Comparison of ENCODE assay signal across 1 cellular context in the genomic region with DNA sequence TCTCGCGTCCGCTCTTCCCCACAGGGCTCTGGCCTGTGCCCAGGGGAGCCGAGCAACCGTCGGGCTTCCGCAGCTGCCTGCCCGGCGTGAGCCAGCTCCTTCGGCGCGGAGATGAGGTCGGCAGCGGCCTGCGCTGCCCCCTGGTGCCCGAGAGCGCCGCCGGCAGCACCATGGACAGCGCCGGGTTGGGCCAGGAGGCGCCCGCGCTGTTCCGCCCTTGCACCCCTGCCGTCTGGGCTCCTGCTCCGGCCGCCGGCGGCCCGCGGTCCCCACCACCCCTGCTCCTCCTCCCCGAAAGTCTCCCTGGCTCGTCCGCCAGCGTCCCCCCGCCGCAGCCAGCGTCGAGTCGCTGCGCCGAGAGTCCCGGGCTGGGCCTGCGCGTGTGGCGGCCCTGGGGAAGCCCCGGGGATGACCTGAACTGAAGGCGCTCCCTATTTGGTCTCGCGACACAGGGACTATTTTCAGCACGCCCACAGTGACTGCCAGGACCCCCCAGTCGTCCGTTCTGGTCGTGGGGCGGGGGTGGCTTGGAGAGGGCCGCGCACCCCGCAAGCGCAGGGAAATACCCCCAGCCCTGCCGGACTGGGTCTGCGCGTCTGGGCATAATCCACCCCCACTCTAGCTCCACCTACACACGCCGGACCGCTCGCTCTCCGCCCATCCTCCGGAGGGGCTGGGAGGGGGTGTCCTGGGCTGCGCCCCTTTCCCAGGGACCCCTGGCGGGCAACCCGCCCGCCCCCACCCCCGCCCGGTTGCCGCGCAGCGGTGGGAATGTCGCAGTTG.
TF ChIP-seq lines count a peak whose summit lies in the region.

No MANE protein-coding gene starts in this region.

TF ChIP-seq in SK-N-SH, 30 proteins besides CTCF, POLR2A, EP300 and RAD21 (continued from another document):
- TF ChIP-seq, protein P1, sequence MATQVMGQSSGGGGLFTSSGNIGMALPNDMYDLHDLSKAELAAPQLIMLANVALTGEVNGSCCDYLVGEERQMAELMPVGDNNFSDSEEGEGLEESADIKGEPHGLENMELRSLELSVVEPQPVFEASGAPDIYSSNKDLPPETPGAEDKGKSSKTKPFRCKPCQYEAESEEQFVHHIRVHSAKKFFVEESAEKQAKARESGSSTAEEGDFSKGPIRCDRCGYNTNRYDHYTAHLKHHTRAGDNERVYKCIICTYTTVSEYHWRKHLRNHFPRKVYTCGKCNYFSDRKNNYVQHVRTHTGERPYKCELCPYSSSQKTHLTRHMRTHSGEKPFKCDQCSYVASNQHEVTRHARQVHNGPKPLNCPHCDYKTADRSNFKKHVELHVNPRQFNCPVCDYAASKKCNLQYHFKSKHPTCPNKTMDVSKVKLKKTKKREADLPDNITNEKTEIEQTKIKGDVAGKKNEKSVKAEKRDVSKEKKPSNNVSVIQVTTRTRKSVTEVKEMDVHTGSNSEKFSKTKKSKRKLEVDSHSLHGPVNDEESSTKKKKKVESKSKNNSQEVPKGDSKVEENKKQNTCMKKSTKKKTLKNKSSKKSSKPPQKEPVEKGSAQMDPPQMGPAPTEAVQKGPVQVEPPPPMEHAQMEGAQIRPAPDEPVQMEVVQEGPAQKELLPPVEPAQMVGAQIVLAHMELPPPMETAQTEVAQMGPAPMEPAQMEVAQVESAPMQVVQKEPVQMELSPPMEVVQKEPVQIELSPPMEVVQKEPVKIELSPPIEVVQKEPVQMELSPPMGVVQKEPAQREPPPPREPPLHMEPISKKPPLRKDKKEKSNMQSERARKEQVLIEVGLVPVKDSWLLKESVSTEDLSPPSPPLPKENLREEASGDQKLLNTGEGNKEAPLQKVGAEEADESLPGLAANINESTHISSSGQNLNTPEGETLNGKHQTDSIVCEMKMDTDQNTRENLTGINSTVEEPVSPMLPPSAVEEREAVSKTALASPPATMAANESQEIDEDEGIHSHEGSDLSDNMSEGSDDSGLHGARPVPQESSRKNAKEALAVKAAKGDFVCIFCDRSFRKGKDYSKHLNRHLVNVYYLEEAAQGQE (IDR thresholded peaks at IDR 0.05; ENCODE audit: low read depth, low read length) = peak; percentile 100
- TF ChIP-seq, protein P2, sequence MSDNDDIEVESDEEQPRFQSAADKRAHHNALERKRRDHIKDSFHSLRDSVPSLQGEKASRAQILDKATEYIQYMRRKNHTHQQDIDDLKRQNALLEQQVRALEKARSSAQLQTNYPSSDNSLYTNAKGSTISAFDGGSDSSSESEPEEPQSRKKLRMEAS (IDR thresholded peaks at IDR 0.05; ENCODE audit: low read depth) = peak; percentile 38; the same call in 1 of the 2 replicates
- peak; percentile 85; the same call in 1 of the 2 replicates for TF ChIP-seq SIN3A (IDR thresholded peaks at IDR 0.05; ENCODE audit: borderline replicate concordance, low read depth, low read length)
- no peak for TF ChIP-seq EZH2phosphoT487 (IDR thresholded peaks at IDR 0.05; ENCODE audit: borderline replicate concordance, low read depth)
TF ChIP-seq in SK-N-SH: peak in this region for 7.
